In the genomic region with DNA sequence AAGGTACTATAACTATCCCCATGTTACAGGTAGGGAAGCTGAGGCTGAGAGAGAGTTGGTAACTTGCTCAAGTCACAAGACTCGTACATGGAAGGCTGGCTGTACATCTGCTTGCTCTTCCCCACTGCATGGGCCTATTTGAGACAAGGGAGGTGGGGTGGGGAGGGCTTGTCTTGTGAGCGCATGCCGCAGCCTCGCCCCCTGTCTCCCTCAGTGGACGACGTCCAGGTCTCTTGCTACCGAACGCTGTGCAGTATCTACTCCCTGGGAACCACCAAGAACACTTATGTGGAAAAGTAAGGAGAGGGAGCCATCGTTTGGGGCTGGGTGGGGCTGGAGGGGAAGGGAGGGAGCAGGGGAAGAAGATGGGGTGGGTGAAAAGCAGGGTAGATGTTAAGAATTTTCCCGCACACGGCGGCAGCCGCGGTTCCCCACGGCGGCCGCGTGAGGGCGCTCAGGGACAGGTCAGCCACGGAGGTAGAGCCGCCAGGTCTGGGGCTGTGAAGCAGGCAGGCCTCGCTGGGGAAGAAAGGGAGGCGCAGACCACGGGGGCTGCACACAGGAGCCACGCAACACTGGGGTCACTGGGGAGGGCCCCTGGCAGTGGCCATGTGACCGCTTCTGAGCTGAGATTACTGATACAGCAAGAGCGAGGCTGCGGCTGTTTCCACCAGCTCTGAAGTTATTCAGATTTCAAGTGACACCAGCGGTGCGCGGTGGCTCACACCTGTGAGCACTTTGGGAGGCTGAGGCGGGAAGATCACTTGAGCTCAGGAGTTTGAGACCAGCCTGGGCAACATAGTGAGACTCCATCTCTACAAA, we compare ENCODE assay signal across 9 cellular contexts.
A peak's percentile ranks its signal among the peaks of the same experiment; 100 is the strongest.
DNase-seq lines count a peak whose midpoint lies in the region; ATAC-seq, FAIRE-seq and TF ChIP-seq lines count a peak whose summit lies in the region.
"Had no signal": no experiment of that assay in that cellular context is flagged by ENCODE, and none has a peak within 500 bp of the region (broad histone marks: within the 10 kb centered on the region; RNA-seq: fewer than 3 reads in every experiment).

No MANE protein-coding gene starts in this region.

- H3K4me1 ChIP-seq in ovary (ENCODE audit: insufficient read depth), result peaks cover 2% of the 10 kb centered on the region
- H3K4me1 ChIP-seq in thyroid gland, result no peaks in the 10 kb centered on the region

- H3K27me3 ChIP-seq in ovary (no peaks in the 10 kb centered on the region), thyroid gland (no peaks in the 10 kb centered on the region)

- H3K9me3 Mint-ChIP-seq in activated T-helper 2 cell treated with anti-CD3 and anti-CD28 coated beads, Interferon-gamma antibody, Interleukin-2, Interleukin-4, amounts not matched to agents 10 μg/mL and 5 μg/mL and 100 μg/mL, durations not matched to agents 14 hours and 24 hours and 36 hours, result no peaks in the 10 kb centered on the region

- TF ChIP-seq POLR2A in ovary (IDR thresholded peaks at IDR 0.05), result no peak
- no peak for TF ChIP-seq POLR2A in thyroid gland (IDR thresholded peaks at IDR 0.05)

- intact Hi-C loops in activated T-helper 2 cell treated with anti-CD3 and anti-CD28 coated beads, Interferon-gamma antibody, Interleukin-2, Interleukin-4, amounts not matched to agents 10 μg/mL and 5 μg/mL and 100 μg/mL, durations not matched to agents 14 hours and 24 hours and 36 hours (cut with micrococcal nuclease), result loop anchor here (1.0 to 10.0 kb wide), 3 partner anchors 24 to 119 kb away; a partner anchor contains a TSS
- intact Hi-C loops in ovary (cut with DNase I), result loop anchor here in 3 of 4 donors (5.0 to 10.0 kb wide), 3 partner anchors 90 to 412 kb away; a partner anchor contains a TSS
- intact Hi-C loops in thyroid gland (cut with DNase I), result no loop called here

- H3K36me3 Mint-ChIP-seq in activated T-helper 2 cell treated with anti-CD3 and anti-CD28 coated beads, Interferon-gamma antibody, Interleukin-2, Interleukin-4, amounts not matched to agents 10 μg/mL and 5 μg/mL and 100 μg/mL, durations not matched to agents 14 hours and 24 hours and 36 hours (ENCODE audit: low read depth), result no peaks in the 10 kb centered on the region
- H3K36me3 Mint-ChIP-seq: activated naive CD8-positive, alpha-beta T cell had no signal

- H3K27me3 Mint-ChIP-seq in activated T-helper 2 cell treated with anti-CD3 and anti-CD28 coated beads, Interferon-gamma antibody, Interleukin-2, Interleukin-4, amounts not matched to agents 10 μg/mL and 5 μg/mL and 100 μg/mL, durations not matched to agents 14 hours and 24 hours and 36 hours (ENCODE audit: low read depth), result peaks cover 3% of the 10 kb centered on the region
- H3K27me3 Mint-ChIP-seq: activated naive CD8-positive, alpha-beta T cell had no signal

- no peak for FAIRE-seq in RCC 7860 (lab: Jason Lieb, UNC)

- TF ChIP-seq CTCF in fibroblast of villous mesenchyme (IDR thresholded peaks at IDR 0.05; ENCODE audit: insufficient read depth, low read depth, low read length) (peak; percentile 91), ovary (IDR thresholded peaks at IDR 0.05) (peak; percentile 51 to 83 (median 67)), thyroid gland (IDR thresholded peaks at IDR 0.05) (peak; percentile 40 to 91 (median 58))

- ATAC-seq in HG02588 (IDR thresholded peaks at IDR 0.05; ENCODE audit: unreplicated experiment), result no peak

- H3K4me3 ChIP-seq in fibroblast of villous mesenchyme (ENCODE audit: low read depth, low read length) (no peak overlapping the region), ovary (no peak overlapping the region), thyroid gland (replicated peaks in 1 of 3) (no peak overlapping the region)

- DNase-seq in DMS53 treated with DMSO at 0.1 percent for 48 hours (lab: John Stamatoyannopoulos, UW; ENCODE audit: unreplicated experiment) (peak; percentile 31), HT-29 (ENCODE audit: low spot score) (peak; percentile 84), RCC 7860 (ENCODE audit: low spot score) (peak; percentile 33), fibroblast of villous mesenchyme (ENCODE audit: low read depth) (peak; percentile 48), ovary (peak; percentile 52 to 81 (median 65)), thyroid gland (peak; percentile 55 to 61)
- peak; percentile 71 for DNase-seq in activated T-helper 2 cell treated with anti-CD3 and anti-CD28 coated beads, Interferon-gamma antibody, Interleukin-2, Interleukin-4, amounts not matched to agents 10 μg/mL and 5 μg/mL and 100 μg/mL, durations not matched to agents 14 hours and 24 hours and 36 hours (ENCODE audit: low spot score)

- no peak overlapping the region for H3K27ac ChIP-seq in ovary
- no peak overlapping the region for H3K27ac ChIP-seq in thyroid gland

- H3K9me3 ChIP-seq in ovary (no peaks in the 10 kb centered on the region), thyroid gland (no peaks in the 10 kb centered on the region)

- no peak overlapping the region for H3K27ac Mint-ChIP-seq in activated T-helper 2 cell treated with anti-CD3 and anti-CD28 coated beads, Interferon-gamma antibody, Interleukin-2, Interleukin-4, amounts not matched to agents 10 μg/mL and 5 μg/mL and 100 μg/mL, durations not matched to agents 14 hours and 24 hours and 36 hours
- H3K27ac Mint-ChIP-seq: activated naive CD8-positive, alpha-beta T cell had no signal

- 10 to 17% (median 13%) methylated on average over 32 of the region's 32 CpGs for WGBS in ovary, 3 donors
- whole genome bisulfite sequencing in thyroid gland, 2 donors, result 24 to 26% methylated on average over 28 to 31 of the region's 32 CpGs

- no peaks in the 10 kb centered on the region for H3K36me3 ChIP-seq in ovary
- no peaks in the 10 kb centered on the region for H3K36me3 ChIP-seq in thyroid gland

- TF ChIP-seq EP300 in ovary (IDR thresholded peaks at IDR 0.05), result no peak

- peaks cover 19% of the 10 kb centered on the region for H3K4me1 Mint-ChIP-seq in activated T-helper 2 cell treated with anti-CD3 and anti-CD28 coated beads, Interferon-gamma antibody, Interleukin-2, Interleukin-4, amounts not matched to agents 10 μg/mL and 5 μg/mL and 100 μg/mL, durations not matched to agents 14 hours and 24 hours and 36 hours (ENCODE audit: low read depth)

- H3K4me3 Mint-ChIP-seq in activated T-helper 2 cell treated with anti-CD3 and anti-CD28 coated beads, Interferon-gamma antibody, Interleukin-2, Interleukin-4, amounts not matched to agents 10 μg/mL and 5 μg/mL and 100 μg/mL, durations not matched to agents 14 hours and 24 hours and 36 hours (ENCODE audit: low read depth), result no peak overlapping the region
- H3K4me3 Mint-ChIP-seq: activated naive CD8-positive, alpha-beta T cell had no signal

Comparison
In these comparisons a context has a peak if more than half of its experiments do, and no peak if none do; other contexts are left out.
1. DNase-seq: peak in every context shown above with its lines; median percentile 84 in HT-29; 71 in activated T-helper 2 cell treated with anti-CD3 and anti-CD28 coated beads, Interferon-gamma antibody, Interleukin-2, Interleukin-4, amounts not matched to agents 10 μg/mL and 5 μg/mL and 100 μg/mL, durations not matched to agents 14 hours and 24 hours and 36 hours; 65 in ovary; 58 in thyroid gland; 48 in fibroblast of villous mesenchyme; 33 in RCC 7860; 31 in DMS53 treated with DMSO at 0.1 percent for 48 hours.